ENCODE assay signal across 8 cellular contexts in the genomic region with DNA sequence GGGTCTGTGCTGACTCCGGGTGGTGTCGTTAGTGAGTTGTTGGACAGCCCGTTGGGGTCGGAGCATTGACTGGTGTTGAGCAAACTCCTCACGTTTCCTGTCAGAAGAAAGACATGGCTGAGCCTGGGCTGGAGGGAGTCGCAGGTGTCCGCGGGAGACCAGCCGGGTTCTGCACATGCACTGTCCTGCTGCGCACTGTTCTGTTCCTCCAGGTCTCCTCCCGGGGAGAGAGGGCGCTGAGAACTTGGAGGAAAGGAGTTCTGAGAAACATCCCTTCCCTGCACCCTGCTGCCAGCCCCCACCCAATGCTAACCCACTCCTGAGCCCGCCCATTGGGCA. TPM values are rescaled to one million over a fixed set of nuclear protein-coding genes. Genes with fewer than 3 reads are reported as not detected.
DNase-seq lines count a peak whose midpoint lies in the region; ATAC-seq and TF ChIP-seq lines count a peak whose summit lies in the region.

No MANE protein-coding gene starts in this region.

- H3K27ac Mint-ChIP-seq in CD8-positive, alpha-beta memory T cell: peak overlapping the region in 7 of 8 donors; percentile 68 to 99 (median 98)
- peak overlapping the region; percentile 99 for H3K27ac Mint-ChIP-seq in osteocyte (ENCODE audit: unreplicated experiment)

- intact Hi-C loops in PC-9 (cut with micrococcal nuclease; ENCODE audit: unreplicated experiment): loop anchor here (10.0 kb wide), 1 partner anchor 136 kb away; no protein-coding TSS in a partner anchor

- H3K79me2 ChIP-seq in PC-9 (ENCODE audit: low read depth): no peaks in the 10 kb centered on the region

- no peak overlapping the region for H3K27ac ChIP-seq in CD8-positive, alpha-beta memory T cell (ENCODE audit: low read depth, low read length)
- H3K27ac ChIP-seq in PC-9: no peak overlapping the region

- H3K9me2 ChIP-seq in PC-9 (ENCODE audit: insufficient read depth): no peaks in the 10 kb centered on the region

- H3F3A ChIP-seq in PC-9 (ENCODE audit: insufficient read depth, low read depth): no peaks in the 10 kb centered on the region

- peaks cover 0 to 6% of the 10 kb centered on the region in 2 donors for H3K27me3 Mint-ChIP-seq in CD8-positive, alpha-beta memory T cell
- H3K27me3 Mint-ChIP-seq in osteocyte (ENCODE audit: unreplicated experiment): no peaks in the 10 kb centered on the region

- no peak overlapping the region for H2AFZ ChIP-seq in PC-9

- H3K4me1 ChIP-seq in CD8-positive, alpha-beta memory T cell (ENCODE audit: insufficient read depth, low read length): peaks cover 15% of the 10 kb centered on the region
- H3K4me1 ChIP-seq in PC-9 (replicated peaks; ENCODE audit: insufficient read depth): no peaks in the 10 kb centered on the region

- H3K4me1 Mint-ChIP-seq in CD8-positive, alpha-beta memory T cell: peaks cover 47 to 54% (median 53%) of the 10 kb centered on the region in 3 donors
- H3K4me1 Mint-ChIP-seq in osteocyte (ENCODE audit: unreplicated experiment): peaks cover 21% of the 10 kb centered on the region

- peaks cover 33% of the 10 kb centered on the region for H3K9me3 ChIP-seq in CD8-positive, alpha-beta memory T cell (ENCODE audit: low read length)
- 0 out of 2 replicates have a peak, but pooled peaks cover 4% of the 10 kb centered on the region for H3K9me3 ChIP-seq in PC-9 (ENCODE audit: insufficient read depth, low read depth)

- no peak for DNase-seq in CD8-positive, alpha-beta memory T cell
- DNase-seq in PC-9 (no peak), epithelial cell of esophagus (ENCODE audit: low read depth) (peak; percentile 7), osteocyte (ENCODE audit: extremely low spot score, unreplicated experiment) (no peak), mucosa of gallbladder (ENCODE audit: low spot score) (no peak)
- DNase-seq in stimulated activated naive CD4-positive, alpha-beta T cell (lab: John Stamatoyannopoulos, UW): no peak

- no peaks in the 10 kb centered on the region for H3K27me3 ChIP-seq in CD8-positive, alpha-beta memory T cell (ENCODE audit: insufficient read depth, low read length, poor library complexity, severe bottlenecking)
- no peaks in the 10 kb centered on the region for H3K27me3 ChIP-seq in PC-9 (ENCODE audit: insufficient read depth, low read depth)

- POLR2A ChIA-PET in CD8-positive, alpha-beta memory T cell (lab: Charles Lee): interaction anchor here (0.6 to 2.7 kb wide), 4 partner anchors 135 to 1241 kb away, joined by 3 to 10 read pairs (median 6); a partner anchor contains a TSS
- POLR2A ChIA-PET in PC-9 (lab: Charles Lee; ENCODE audit: unreplicated experiment): no interaction called here

- BruUV-seq in PC-9 (replicated peaks; lab: Mats Ljungman, UMichigan): TSS peak; percentile 40

- peak overlapping the region; percentile 95 for H3K4me3 ChIP-seq in CD8-positive, alpha-beta memory T cell (ENCODE audit: low read length)
- peak overlapping the region; percentile 59; the same call in 1 of the 2 replicates for H3K4me3 ChIP-seq in PC-9
- H3K4me3 ChIP-seq in epithelial cell of esophagus (ENCODE audit: low read length): peak overlapping the region; percentile 88

- H3K9me3 Mint-ChIP-seq in CD8-positive, alpha-beta memory T cell: peaks cover 14 to 45% (median 37%) of the 10 kb centered on the region in 5 donors
- peaks cover 20% of the 10 kb centered on the region for H3K9me3 Mint-ChIP-seq in osteocyte (ENCODE audit: unreplicated experiment)

- H3K36me3 Mint-ChIP-seq in CD8-positive, alpha-beta memory T cell: peaks cover 15 to 58% (median 58%) of the 10 kb centered on the region in 3 donors
- peaks cover 41% of the 10 kb centered on the region for H3K36me3 Mint-ChIP-seq in osteocyte (ENCODE audit: unreplicated experiment)

- no peaks in the 10 kb centered on the region for H4K20me1 ChIP-seq in PC-9 (ENCODE audit: insufficient read depth)

- CTCF ChIA-PET in CD8-positive, alpha-beta memory T cell (lab: Charles Lee): no interaction called here
- CTCF ChIA-PET in PC-9 (lab: Charles Lee): no interaction called here

- TF ChIP-seq CTCF in PC-9 (conservative IDR thresholded peaks at IDR 0.05) (no peak), epithelial cell of esophagus (IDR thresholded peaks at IDR 0.05; ENCODE audit: insufficient read depth, low read depth, low read length, missing control alignments) (no peak), osteocyte (IDR thresholded peaks at IDR 0.05) (no peak)

- ATAC-seq in GM18511 (IDR thresholded peaks at IDR 0.05; ENCODE audit: unreplicated experiment) (no peak), GM21360 (IDR thresholded peaks at IDR 0.05; ENCODE audit: unreplicated experiment) (no peak)

- H3K36me3 ChIP-seq in CD8-positive, alpha-beta memory T cell (ENCODE audit: insufficient read depth, low read length): peaks cover 5% of the 10 kb centered on the region
- H3K36me3 ChIP-seq in PC-9 (ENCODE audit: low read depth): no peaks in the 10 kb centered on the region

- peak overlapping the region; percentile 58; the same call in 1 of the 2 replicates for H3K4me2 ChIP-seq in PC-9

- H3K4me3 Mint-ChIP-seq in CD8-positive, alpha-beta memory T cell: peak overlapping the region; percentile 96 to 99 (median 98)
- peak overlapping the region; percentile 99 for H3K4me3 Mint-ChIP-seq in osteocyte (ENCODE audit: unreplicated experiment)

RNA-seq across cellular contexts. Expression of a gene that starts 1.1 kb away (rescaled TPM):
- 10 to 100 TPM; 20.8 to 22.1 TPM for total RNA-seq in CD8-positive, alpha-beta memory T cell
- polyA plus RNA-seq in CD8-positive, alpha-beta memory T cell: 8.6 TPM
- total RNA-seq in PC-9 (2021) (12.7 and 12.9 TPM in 2 replicates), osteocyte (12.6 and 14.7 TPM in 2 replicates), mucosa of gallbladder (18.8 TPM)

RNA-seq across cellular contexts. Expression of a gene that starts 33.5 kb away (rescaled TPM):
- total RNA-seq in CD8-positive, alpha-beta memory T cell: not detected
- not detected for polyA plus RNA-seq in CD8-positive, alpha-beta memory T cell
- total RNA-seq in PC-9 (2021) (not detected in 2 replicates), osteocyte (0.30 and 0.31 TPM in 2 replicates), mucosa of gallbladder (not detected)
